ENCODE assay signal across 16 cellular contexts in genomic region chr20:45038747-45039469, GRCh38.
DNase-seq lines count a peak whose midpoint lies in the region; ATAC-seq, FAIRE-seq and TF ChIP-seq lines count a peak whose summit lies in the region.
"Had no signal": no experiment of that assay in that cellular context is flagged by ENCODE, and none has a peak within 500 bp of the region (broad histone marks: within the 10 kb centered on the region; RNA-seq: fewer than 3 reads in every experiment).

No MANE protein-coding gene starts in this region.

- H3K27ac ChIP-seq in CD4-positive, CD25-positive, alpha-beta regulatory T cell (ENCODE audit: insufficient read depth, low read length, poor library complexity, severe bottlenecking): peak overlapping the region; percentile 34
- peak overlapping the region; percentile 17 for H3K27ac ChIP-seq in keratinocyte (ENCODE audit: control insufficient read depth, insufficient read depth, low read length)
- H3K27ac ChIP-seq: esophagus squamous epithelium, transverse colon had no signal

- no peaks in the 10 kb centered on the region for H3K27me3 Mint-ChIP-seq in CD4-positive, CD25-positive, alpha-beta regulatory T cell
- no peaks in the 10 kb centered on the region for H3K27me3 Mint-ChIP-seq in activated B cell treated with CpG ODN at 0.5 μM for 24 hours

- H3K9me3 ChIP-seq in CD4-positive, CD25-positive, alpha-beta regulatory T cell (ENCODE audit: control insufficient read depth in 2 of 2, low read length in 2 of 2): no peaks in the 10 kb centered on the region
- H3K9me3 ChIP-seq in keratinocyte (ENCODE audit: control insufficient read depth, low read depth, low read length): no peaks in the 10 kb centered on the region
- H3K9me3 ChIP-seq: esophagus squamous epithelium, transverse colon had no signal

- H3K36me3 ChIP-seq in CD4-positive, CD25-positive, alpha-beta regulatory T cell (ENCODE audit: control insufficient read depth, insufficient read depth, low read length): peaks cover 75% of the 10 kb centered on the region
- peaks cover 0 to 1% of the 10 kb centered on the region in 2 experiments for H3K36me3 ChIP-seq in keratinocyte (ENCODE audit: control insufficient read depth in 2 of 2, extremely low read depth in 1 of 2, insufficient read depth in 2 of 2, low read length in 2 of 2)
- H3K36me3 ChIP-seq: esophagus squamous epithelium, transverse colon had no signal

- dilution Hi-C loops in keratinocyte (cut with MboI; ENCODE audit: extremely low pct_ligation_motif_present, low sequenced_read_pairs): no loop called here

- no peak for DNase-seq in CD4-positive, CD25-positive, alpha-beta regulatory T cell
- DNase-seq in H54 (ENCODE audit: insufficient read length, low spot score) (no peak), activated B cell treated with CpG ODN at 0.5 μM for 24 hours (no peak), keratinocyte (ENCODE audit: low read depth, low spot score) (no peak), NCI-H82 treated with DMSO at 0.1 percent for 48 hours (lab: John Stamatoyannopoulos, UW; ENCODE audit: unreplicated experiment) (no peak), ACHN (no peak)
- DNase-seq: activated CD8-positive, alpha-beta memory T cell treated with anti-CD3 and anti-CD28 coated beads, Interleukin-2, amount 50 U/mL, for 48 hours; amniotic stem cell; C1 segment of cervical spinal cord; esophagus squamous epithelium; hippocampal formation; left colon; NCI-H1092 treated with DMSO at 0.1 percent for 48 hours; transverse colon had no signal

- no peak overlapping the region for H3K4me2 ChIP-seq in keratinocyte (ENCODE audit: control insufficient read depth, extremely low read depth, insufficient read depth, low read depth, low read length)

- no peaks in the 10 kb centered on the region for H4K20me1 ChIP-seq in keratinocyte (ENCODE audit: control insufficient read depth, extremely low read depth, insufficient read depth, low read length)

- TF ChIP-seq CTCF in activated B cell treated with CpG ODN at 0.5 μM for 24 hours (IDR thresholded peaks at IDR 0.05) (no peak), keratinocyte (optimal IDR thresholded peaks at IDR 0.05 in 1 of 3, IDR thresholded peaks at IDR 0.05 in 1 of 3, conservative IDR thresholded peaks at IDR 0.05 in 1 of 3; ENCODE audit: extremely low read depth in 1 of 3, insufficient read depth in 2 of 3, low read length in 3 of 3) (no peak)

- no peak for TF ChIP-seq POLR2A in H54 (IDR thresholded peaks at IDR 0.05; ENCODE audit: low read depth, low read length)

- H3K4me1 ChIP-seq in CD4-positive, CD25-positive, alpha-beta regulatory T cell (ENCODE audit: control insufficient read depth, insufficient read depth, low read length, poor library complexity, severe bottlenecking): peaks cover 65% of the 10 kb centered on the region
- peaks cover 62% of the 10 kb centered on the region for H3K4me1 ChIP-seq in keratinocyte (ENCODE audit: control insufficient read depth, extremely low read depth, insufficient read depth, low read length)

- CTCF ChIA-PET in activated B cell treated with CpG ODN at 0.5 μM for 24 hours (lab: Charles Lee): interaction anchor here (1.4 to 2.2 kb wide), 4 partner anchors 11 to 57 kb away, joined by 3 to 8 read pairs (median 4); no protein-coding TSS in a partner anchor

- H3K9me1 ChIP-seq in keratinocyte (ENCODE audit: control insufficient read depth, extremely low read depth, insufficient read depth, low read length): no peaks in the 10 kb centered on the region

- H3K79me2 ChIP-seq in keratinocyte (ENCODE audit: control insufficient read depth, insufficient read depth, low read length): peaks cover 4% of the 10 kb centered on the region

- H3K27me3 ChIP-seq in CD4-positive, CD25-positive, alpha-beta regulatory T cell (ENCODE audit: control insufficient read depth, insufficient read depth, low read length): no peaks in the 10 kb centered on the region
- no peaks in the 10 kb centered on the region for H3K27me3 ChIP-seq in keratinocyte (ENCODE audit: control insufficient read depth, extremely low read depth, insufficient read depth, low read length)
- H3K27me3 ChIP-seq: esophagus squamous epithelium, transverse colon had no signal

- H3K4me3 ChIP-seq in CD4-positive, CD25-positive, alpha-beta regulatory T cell (ENCODE audit: low read depth, low read length): no peak overlapping the region
- H3K4me3 ChIP-seq in keratinocyte (ENCODE audit: control insufficient read depth in 2 of 3, extremely low read depth in 1 of 3, insufficient read depth in 2 of 3, low read depth in 1 of 3, low read length in 3 of 3): no peak overlapping the region
- H3K4me3 ChIP-seq: esophagus squamous epithelium, transverse colon had no signal

- H3K4me1 Mint-ChIP-seq in CD4-positive, CD25-positive, alpha-beta regulatory T cell: peaks cover 34 to 91% (median 69%) of the 10 kb centered on the region in 4 donors
- peaks cover 60% of the 10 kb centered on the region for H3K4me1 Mint-ChIP-seq in activated B cell treated with CpG ODN at 0.5 μM for 24 hours

- FAIRE-seq in H54 (lab: Jason Lieb, UNC): peak; percentile 55
- FAIRE-seq in keratinocyte (lab: Jason Lieb, UNC): no peak

- no peak overlapping the region for H2AFZ ChIP-seq in keratinocyte (ENCODE audit: control insufficient read depth, low read length)

- no peak overlapping the region for H3K4me3 Mint-ChIP-seq in CD4-positive, CD25-positive, alpha-beta regulatory T cell
- no peak overlapping the region for H3K4me3 Mint-ChIP-seq in activated B cell treated with CpG ODN at 0.5 μM for 24 hours

- in situ Hi-C loops in ACHN (cut with HindIII; ENCODE audit: low pct_ligation_motif_present, low pct_unique_long_range_greater_than_20kb, low sequenced_read_pairs): no loop called here

- intact Hi-C loops in activated B cell treated with CpG ODN at 0.5 μM for 24 hours (cut with micrococcal nuclease): loop anchor here (5.0 kb wide), 1 partner anchor 42 kb away; no protein-coding TSS in a partner anchor

- H3K9ac ChIP-seq in keratinocyte (ENCODE audit: control insufficient read depth, extremely low read depth, insufficient read depth, low read length): no peak overlapping the region

- ATAC-seq in CD4-positive, CD25-positive, alpha-beta regulatory T cell (ENCODE audit: low read depth in 2 of 2): no peak
- ATAC-seq in activated B cell treated with CpG ODN at 0.5 μM for 24 hours (ENCODE audit: low read depth) (no peak), HG02885 (IDR thresholded peaks at IDR 0.05; ENCODE audit: poor library complexity, unreplicated experiment) (no peak), HG03520 (IDR thresholded peaks at IDR 0.05; ENCODE audit: unreplicated experiment) (no peak)
- ATAC-seq: left colon had no signal

- peak overlapping the region; percentile 18 to 87 (median 20) for H3K27ac Mint-ChIP-seq in CD4-positive, CD25-positive, alpha-beta regulatory T cell
- H3K27ac Mint-ChIP-seq in activated B cell treated with CpG ODN at 0.5 μM for 24 hours: peak overlapping the region; percentile 50

- POLR2A ChIA-PET in activated B cell treated with CpG ODN at 0.5 μM for 24 hours (lab: Charles Lee): interaction anchor here (0.6 kb wide), 1 partner anchor 10 kb away, joined by 4 read pairs; no protein-coding TSS in a partner anchor

- H3K36me3 Mint-ChIP-seq in CD4-positive, CD25-positive, alpha-beta regulatory T cell: peaks cover 41% of the 10 kb centered on the region
- peaks cover 74% of the 10 kb centered on the region for H3K36me3 Mint-ChIP-seq in activated B cell treated with CpG ODN at 0.5 μM for 24 hours (ENCODE audit: low read depth)

- no peaks in the 10 kb centered on the region for H3K9me3 Mint-ChIP-seq in CD4-positive, CD25-positive, alpha-beta regulatory T cell
- no peaks in the 10 kb centered on the region for H3K9me3 Mint-ChIP-seq in activated B cell treated with CpG ODN at 0.5 μM for 24 hours
